In the genomic region with DNA sequence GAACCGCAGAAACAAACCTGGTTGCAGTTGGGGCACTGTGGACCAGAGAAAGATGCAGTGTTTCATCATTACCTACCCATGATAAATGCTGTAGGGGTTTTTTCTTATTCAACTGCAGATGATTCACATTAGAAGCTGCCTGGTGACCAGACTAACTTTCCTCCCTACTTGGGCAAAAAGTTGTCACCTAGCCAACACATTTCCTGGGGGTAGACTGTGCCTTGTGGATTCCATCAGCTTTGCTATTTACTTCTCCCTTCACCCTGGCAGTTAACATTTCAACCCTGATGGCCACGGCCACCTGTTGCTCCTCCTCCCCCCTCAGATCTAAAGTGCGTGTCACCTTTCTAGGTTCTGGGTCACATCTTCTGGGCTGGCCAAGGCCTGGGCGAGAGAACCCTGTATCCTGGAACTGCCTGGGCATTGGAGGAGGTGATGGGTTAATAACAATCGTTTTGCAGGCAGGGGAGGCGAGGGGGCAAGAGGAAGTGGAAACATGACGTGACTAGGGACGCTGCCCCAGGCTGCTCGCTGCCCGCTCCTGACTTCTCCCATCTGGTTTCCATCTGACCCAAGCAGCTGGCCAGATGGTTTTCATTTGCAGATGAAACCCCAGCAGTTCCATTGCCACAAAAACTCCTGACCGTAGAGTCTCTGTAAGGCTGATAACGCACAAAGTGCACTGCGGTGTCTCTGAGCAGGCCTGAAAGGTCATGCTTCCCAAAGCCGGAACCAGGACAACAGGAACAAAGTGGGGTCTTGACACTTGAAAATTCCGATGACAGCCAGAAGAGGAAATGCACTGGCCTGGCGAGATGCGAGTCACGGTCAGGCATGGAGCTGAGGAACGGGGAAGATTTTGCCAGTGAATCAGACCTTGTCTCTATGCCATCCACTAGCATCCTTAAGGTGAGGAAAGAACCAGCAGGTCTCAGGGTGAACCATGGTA, we compare ENCODE assay signal across 8 cellular contexts. TPM values are rescaled to one million over a fixed set of nuclear protein-coding genes. Genes with fewer than 3 reads are reported as not detected.
DNase-seq lines count a peak whose midpoint lies in the region; ATAC-seq and TF ChIP-seq lines count a peak whose summit lies in the region.

No MANE protein-coding gene starts in this region.

- peak; percentile 49 for DNase-seq in stimulated activated CD4-positive, alpha-beta T cell treated with anti-CD3 and anti-CD28 coated beads, Interleukin-15, amount 100 ng/mL, for 24 hours
- no peak for DNase-seq in stimulated activated CD4-positive, alpha-beta T cell treated with anti-CD3 and anti-CD28 coated beads, Interleukin-2, amount 100 ng/mL, for 24 hours
- no peak for DNase-seq in activated naive CD8-positive, alpha-beta T cell treated with anti-CD3 and anti-CD28 coated beads, Interleukin-2, amount 10 ng/mL, durations not matched to agents 7 days and 5 days
- DNase-seq in left cardiac atrium (peak; percentile 62), sigmoid colon (peak; percentile 93), NCI-H2081 (lab: John Stamatoyannopoulos, UW) (no peak), NCI-H1417 (lab: John Stamatoyannopoulos, UW) (no peak)

- H3K4me1 ChIP-seq in sigmoid colon = peaks cover 0 to 100% (median 96%) of the 10 kb centered on the region in 4 donors

- peak; percentile 47 to 69 (median 60) for TF ChIP-seq EP300 in sigmoid colon (IDR thresholded peaks at IDR 0.05)

- WGBS in sigmoid colon, 2 donors = 58 to 78% methylated on average over 19 of the region's 19 CpGs

- H3K27me3 ChIP-seq in sigmoid colon = no peaks in the 10 kb centered on the region

- POLR2A ChIA-PET in activated naive CD8-positive, alpha-beta T cell treated with anti-CD3 and anti-CD28 coated beads, Interleukin-2, amount 10 ng/mL, durations not matched to agents 7 days and 5 days (lab: Charles Lee) = interaction anchor here (0.7 to 1.0 kb wide), 2 partner anchors 12 to 34 kb away, joined by 3 read pairs; no protein-coding TSS in a partner anchor

- peak overlapping the region; percentile 84 for H3K27ac Mint-ChIP-seq in activated naive CD8-positive, alpha-beta T cell treated with anti-CD3 and anti-CD28 coated beads, Interleukin-2, amount 10 ng/mL, durations not matched to agents 7 days and 5 days

- peak overlapping the region; percentile 36 for H3K4me3 Mint-ChIP-seq in activated naive CD8-positive, alpha-beta T cell treated with anti-CD3 and anti-CD28 coated beads, Interleukin-2, amount 10 ng/mL, durations not matched to agents 7 days and 5 days

- no peaks in the 10 kb centered on the region for H3K9me3 Mint-ChIP-seq in activated naive CD8-positive, alpha-beta T cell treated with anti-CD3 and anti-CD28 coated beads, Interleukin-2, amount 10 ng/mL, durations not matched to agents 7 days and 5 days

- H3K27me3 Mint-ChIP-seq in activated naive CD8-positive, alpha-beta T cell treated with anti-CD3 and anti-CD28 coated beads, Interleukin-2, amount 10 ng/mL, durations not matched to agents 7 days and 5 days = no peaks in the 10 kb centered on the region

- peak overlapping the region; percentile 85 to 98 (median 91) for H3K27ac ChIP-seq in sigmoid colon

- no peak overlapping the region for H3K4me3 ChIP-seq in sigmoid colon

- TF ChIP-seq CTCF in sigmoid colon (IDR thresholded peaks at IDR 0.05) = no peak

- no peaks in the 10 kb centered on the region for H3K9me3 ChIP-seq in sigmoid colon

- peaks cover 59% of the 10 kb centered on the region for H3K4me1 Mint-ChIP-seq in activated naive CD8-positive, alpha-beta T cell treated with anti-CD3 and anti-CD28 coated beads, Interleukin-2, amount 10 ng/mL, durations not matched to agents 7 days and 5 days

- intact Hi-C loops in left cardiac atrium (cut with DNase I) (no loop called here), sigmoid colon (cut with DNase I) (no loop called here)

- no peak for TF ChIP-seq POLR2A in sigmoid colon (IDR thresholded peaks at IDR 0.05)

- no peaks in the 10 kb centered on the region for H3K36me3 ChIP-seq in sigmoid colon

- H3K36me3 Mint-ChIP-seq in activated naive CD8-positive, alpha-beta T cell treated with anti-CD3 and anti-CD28 coated beads, Interleukin-2, amount 10 ng/mL, durations not matched to agents 7 days and 5 days = peaks cover 19% of the 10 kb centered on the region

- ATAC-seq in activated naive CD8-positive, alpha-beta T cell treated with anti-CD3 and anti-CD28 coated beads, Interleukin-2, amount 10 ng/mL, durations not matched to agents 7 days and 5 days (ENCODE audit: low read depth) = peak; percentile 53
- peak; percentile 43 to 58 for ATAC-seq in left cardiac atrium
- no peak for ATAC-seq in HG03520 (IDR thresholded peaks at IDR 0.05; ENCODE audit: unreplicated experiment)

RNA-seq across cellular contexts. Expression of a gene that starts 36.6 kb away (rescaled TPM):
- 100 to 1,000 TPM; 395 to 412 TPM for total RNA-seq in activated naive CD8-positive, alpha-beta T cell treated with anti-CD3 and anti-CD28 coated beads, Interleukin-2, amount 10 ng/mL, durations not matched to agents 7 days and 5 days
- total RNA-seq in left cardiac atrium = 100 to 1,000 TPM; 227 to 254 TPM
- total RNA-seq in sigmoid colon = 100 to 1,000 TPM; 128 to 214 (median 145) TPM
- 100 to 1,000 TPM; 372 to 454 (median 393) TPM for polyA plus RNA-seq in sigmoid colon

Comparison
In these comparisons a context has a peak if more than half of its experiments do, and no peak if none do; other contexts are left out.
1. DNase-seq: peak in stimulated activated CD4-positive, alpha-beta T cell treated with anti-CD3 and anti-CD28 coated beads, Interleukin-15, amount 100 ng/mL, for 24 hours (single experiment), left cardiac atrium (single experiment) and sigmoid colon (single experiment); none in stimulated activated CD4-positive, alpha-beta T cell treated with anti-CD3 and anti-CD28 coated beads, Interleukin-2, amount 100 ng/mL, for 24 hours (0 of 2), activated naive CD8-positive, alpha-beta T cell treated with anti-CD3 and anti-CD28 coated beads, Interleukin-2, amount 10 ng/mL, durations not matched to agents 7 days and 5 days (single experiment), NCI-H2081 (0 of 2) and NCI-H1417 (0 of 3).